ENCODE assay signal across 24 cellular contexts in the genomic region with DNA sequence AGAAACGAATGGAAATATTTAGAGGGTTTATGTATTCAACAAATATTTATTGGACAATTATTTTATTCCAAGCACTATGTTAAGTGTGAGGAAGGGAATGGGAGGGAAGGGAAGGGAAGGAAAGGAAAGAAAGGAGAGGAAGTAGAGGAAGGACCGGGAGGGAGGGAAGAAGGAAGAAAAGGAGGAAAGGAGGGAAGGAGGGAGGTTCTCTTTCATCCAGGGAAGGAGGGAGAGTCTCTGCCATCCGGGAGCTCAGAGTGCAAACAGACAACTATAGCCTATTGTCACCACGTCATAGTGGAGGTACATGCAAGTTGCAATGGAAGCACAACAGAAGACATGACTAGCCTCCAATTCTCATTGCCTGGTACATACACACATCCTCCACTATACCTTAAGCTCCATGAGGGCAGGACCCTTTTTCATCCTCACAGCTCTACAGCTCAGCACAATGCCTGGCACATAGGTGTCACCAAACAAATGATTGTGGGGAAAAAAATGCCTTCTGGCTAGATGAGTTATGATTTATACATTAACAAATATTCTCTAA. TPM values are rescaled to one million over a fixed set of nuclear protein-coding genes. Genes with fewer than 3 reads are reported as not detected.
DNase-seq lines count a peak whose midpoint lies in the region; ATAC-seq, FAIRE-seq and TF ChIP-seq lines count a peak whose summit lies in the region.
"Had no signal": no experiment of that assay in that cellular context is flagged by ENCODE, and none has a peak within 500 bp of the region (broad histone marks: within the 10 kb centered on the region; RNA-seq: fewer than 3 reads in every experiment).

No MANE protein-coding gene starts in this region.

- H3K27me3 Mint-ChIP-seq in activated T-helper 2 cell treated with anti-CD3 and anti-CD28 coated beads, Interferon-gamma antibody, Interleukin-2, Interleukin-4, amounts not matched to agents 10 μg/mL and 5 μg/mL and 100 μg/mL, durations not matched to agents 14 hours and 24 hours and 36 hours (ENCODE audit: low read depth): no peaks in the 10 kb centered on the region
- H3K27me3 Mint-ChIP-seq: IgD-negative memory B cell had no signal

- H3K4me3 ChIP-seq in spleen: peak overlapping the region in 2 of 8 donors; percentile 8 to 49
- H3K4me3 ChIP-seq in gastrocnemius medialis: no peak overlapping the region
- H3K4me3 ChIP-seq: breast epithelium, MG63, prostate gland, upper lobe of right lung had no signal

- in situ Hi-C loops in gastrocnemius medialis (cut with MboI; ENCODE audit: low sequenced_read_pairs in 4 of 4): no loop called here

- H3K27ac Mint-ChIP-seq in activated T-helper 2 cell treated with anti-CD3 and anti-CD28 coated beads, Interferon-gamma antibody, Interleukin-2, Interleukin-4, amounts not matched to agents 10 μg/mL and 5 μg/mL and 100 μg/mL, durations not matched to agents 14 hours and 24 hours and 36 hours: peak overlapping the region; percentile 94

- 63 to 76% (median 71%) methylated on average over 4 of the region's 4 CpGs for WGBS in spleen, 5 donors

- ATAC-seq in HG02588 (IDR thresholded peaks at IDR 0.05; ENCODE audit: unreplicated experiment) (no peak), gastrocnemius medialis (no peak), Right ventricle myocardium inferior (no peak)
- ATAC-seq: left colon, upper lobe of right lung had no signal

- H3K4me1 ChIP-seq in spleen (peaks cover 17 to 99% (median 67%) of the 10 kb centered on the region in 6 donors), gastrocnemius medialis (peaks cover 0 to 4% of the 10 kb centered on the region in 2 donors)
- H3K4me1 ChIP-seq: prostate gland had no signal

- H3K27me3 ChIP-seq in spleen (replicated peaks in 1 of 7) (no peaks in the 10 kb centered on the region), gastrocnemius medialis (no peaks in the 10 kb centered on the region)
- H3K27me3 ChIP-seq: breast epithelium, MG63, upper lobe of right lung had no signal

- H3K4me1 Mint-ChIP-seq in activated T-helper 2 cell treated with anti-CD3 and anti-CD28 coated beads, Interferon-gamma antibody, Interleukin-2, Interleukin-4, amounts not matched to agents 10 μg/mL and 5 μg/mL and 100 μg/mL, durations not matched to agents 14 hours and 24 hours and 36 hours (ENCODE audit: low read depth): peaks cover 91% of the 10 kb centered on the region

- TF ChIP-seq CTCF in spleen (IDR thresholded peaks at IDR 0.05 in 8 of 11, conservative IDR thresholded peaks at IDR 0.05 in 3 of 11) (no peak), gastrocnemius medialis (IDR thresholded peaks at IDR 0.05 in 4 of 5, conservative IDR thresholded peaks at IDR 0.05 in 1 of 5) (no peak)

- H3K9me3 ChIP-seq in spleen (no peaks in the 10 kb centered on the region), gastrocnemius medialis (no peaks in the 10 kb centered on the region)
- H3K9me3 ChIP-seq: breast epithelium, Caco-2, MG63, prostate gland, upper lobe of right lung had no signal

- intact Hi-C loops in activated T-helper 2 cell treated with anti-CD3 and anti-CD28 coated beads, Interferon-gamma antibody, Interleukin-2, Interleukin-4, amounts not matched to agents 10 μg/mL and 5 μg/mL and 100 μg/mL, durations not matched to agents 14 hours and 24 hours and 36 hours (cut with micrococcal nuclease): no loop called here
- intact Hi-C loops in spleen (cut with DNase I; ENCODE audit: low total_unique reads): no loop called here
- intact Hi-C loops in gastrocnemius medialis (cut with DNase I; ENCODE audit: low total_unique reads): no loop called here
- intact Hi-C loops in Right ventricle myocardium inferior (cut with DNase I): no loop called here

- H3K4me3 Mint-ChIP-seq in activated T-helper 2 cell treated with anti-CD3 and anti-CD28 coated beads, Interferon-gamma antibody, Interleukin-2, Interleukin-4, amounts not matched to agents 10 μg/mL and 5 μg/mL and 100 μg/mL, durations not matched to agents 14 hours and 24 hours and 36 hours (ENCODE audit: low read depth): peak overlapping the region; percentile 80
- H3K4me3 Mint-ChIP-seq: neural crest cell had no signal

- no peak for TF ChIP-seq POLR2A in GM12891 (IDR thresholded peaks at IDR 0.05; ENCODE audit: low read depth, low read length)
- no peak for TF ChIP-seq POLR2A in spleen (IDR thresholded peaks at IDR 0.05)
- TF ChIP-seq POLR2A in gastrocnemius medialis (IDR thresholded peaks at IDR 0.05): no peak

- H3K27ac ChIP-seq in spleen (peak overlapping the region in 7 of 8 donors; percentile 2 to 96 (median 87)), gastrocnemius medialis (no peak overlapping the region)
- H3K27ac ChIP-seq: prostate gland, RWPE1, upper lobe of right lung had no signal

- H3K36me3 ChIP-seq in spleen (peaks cover 0 to 3% (median 0%) of the 10 kb centered on the region in 6 donors), gastrocnemius medialis (no peaks in the 10 kb centered on the region)
- H3K36me3 ChIP-seq: breast epithelium, MG63, prostate gland, upper lobe of right lung had no signal

- no peaks in the 10 kb centered on the region for H3K9me3 Mint-ChIP-seq in activated T-helper 2 cell treated with anti-CD3 and anti-CD28 coated beads, Interferon-gamma antibody, Interleukin-2, Interleukin-4, amounts not matched to agents 10 μg/mL and 5 μg/mL and 100 μg/mL, durations not matched to agents 14 hours and 24 hours and 36 hours
- H3K9me3 Mint-ChIP-seq: IgD-negative memory B cell, neural crest cell had no signal

- peak; percentile 59 for DNase-seq in activated effector memory CD4-positive, alpha-beta T cell treated with anti-CD3 and anti-CD28 coated beads, Interleukin-2, amount 50 U/mL, for 16 hours
- no peak for DNase-seq in activated effector memory CD4-positive, alpha-beta T cell treated with Interleukin-2 at 50 U/mL for 16 hours
- DNase-seq in GM12891 (ENCODE audit: insufficient read length, low spot score): no peak
- no peak for DNase-seq in activated T-helper 2 cell treated with anti-CD3 and anti-CD28 coated beads, Interferon-gamma antibody, Interleukin-2, Interleukin-4, amounts not matched to agents 10 μg/mL and 5 μg/mL and 100 μg/mL, durations not matched to agents 14 hours and 24 hours and 36 hours (ENCODE audit: low spot score)
- no peak for DNase-seq in spleen
- DNase-seq in gastrocnemius medialis: no peak
- no peak for DNase-seq in Right ventricle myocardium inferior (ENCODE audit: missing footprints)
- DNase-seq: Caco-2; dermis blood vessel endothelial cell; foreskin melanocyte; GOT3; left colon; MG63; NCI-H187; NCI-H446 treated with DMSO at 0.1 percent for 48 hours; stimulated activated naive CD4-positive, alpha-beta T cell treated with Interleukin-2 at 50 U/mL for 16 hours; upper lobe of right lung had no signal

- peaks cover 96% of the 10 kb centered on the region for H3K36me3 Mint-ChIP-seq in activated T-helper 2 cell treated with anti-CD3 and anti-CD28 coated beads, Interferon-gamma antibody, Interleukin-2, Interleukin-4, amounts not matched to agents 10 μg/mL and 5 μg/mL and 100 μg/mL, durations not matched to agents 14 hours and 24 hours and 36 hours (ENCODE audit: low read depth)

- no peak for FAIRE-seq in GM12891 (lab: Jason Lieb, UNC)
- FAIRE-seq: TTC549 had no signal

TF ChIP-seq in GM12891, 5 proteins besides CTCF, POLR2A, EP300 and RAD21:
- TF ChIP-seq SPI1 (IDR thresholded peaks at IDR 0.05; ENCODE audit: low read depth, low read length) (no peak), TAF1 (IDR thresholded peaks at IDR 0.05; ENCODE audit: low read depth, low read length) (no peak), POLR2AphosphoS5 (IDR thresholded peaks at IDR 0.05; ENCODE audit: low read depth, low read length) (0 out of 2 replicates have a peak, but pooled peaks have one; percentile 32), PAX5 (IDR thresholded peaks at IDR 0.05; ENCODE audit: insufficient read depth, low read length, severe bottlenecking) (no peak), POU2F2 (IDR thresholded peaks at IDR 0.05; ENCODE audit: low read depth, low read length) (no peak)
TF ChIP-seq in GM12891: peak in this region for 1.

RNA-seq across cellular contexts. Expression of a gene that starts 48.1 kb away (rescaled TPM):
- 280 TPM for polyA plus RNA-seq in GM12891 (2012; ENCODE audit: low read depth, missing spikeins)
- total RNA-seq in activated T-helper 2 cell treated with anti-CD3 and anti-CD28 coated beads, Interferon-gamma antibody, Interleukin-2, Interleukin-4, amounts not matched to agents 10 μg/mL and 5 μg/mL and 100 μg/mL, durations not matched to agents 14 hours and 24 hours and 36 hours: 246 and 256 TPM in 2 replicates
- total RNA-seq in spleen (100 to 1,000 TPM; 107 to 176 (median 123) TPM), gastrocnemius medialis (100 to 1,000 TPM; 155 to 257 (median 209) TPM), Right ventricle myocardium inferior (143 TPM)
- polyA plus RNA-seq in spleen: 100 to 1,000 TPM; 102 to 165 (median 147) TPM

RNA-seq across cellular contexts. Expression of a gene that starts 57.2 kb away (rescaled TPM):
- 7.3 TPM for polyA plus RNA-seq in GM12891 (2012; ENCODE audit: low read depth, missing spikeins)
- total RNA-seq in activated T-helper 2 cell treated with anti-CD3 and anti-CD28 coated beads, Interferon-gamma antibody, Interleukin-2, Interleukin-4, amounts not matched to agents 10 μg/mL and 5 μg/mL and 100 μg/mL, durations not matched to agents 14 hours and 24 hours and 36 hours: 9.2 and 10.8 TPM in 2 replicates
- total RNA-seq in spleen: 10 to 100 TPM; 12.0 to 32.8 (median 24.9) TPM
- 1 to 10 TPM; 7.2 to 8.6 (median 7.9) TPM for polyA plus RNA-seq in spleen
- 10 to 100 TPM; 17.1 to 38.7 (median 27.6) TPM for total RNA-seq in gastrocnemius medialis
- total RNA-seq in Right ventricle myocardium inferior: 22.0 TPM

Comparison
In these comparisons a context has a peak if more than half of its experiments do, and no peak if none do; other contexts are left out.
1. H3K27ac ChIP-seq: peak in spleen (7 of 8); none in gastrocnemius medialis (0 of 4).